35 cellular contexts compared by ENCODE assay signal in the genomic region with DNA sequence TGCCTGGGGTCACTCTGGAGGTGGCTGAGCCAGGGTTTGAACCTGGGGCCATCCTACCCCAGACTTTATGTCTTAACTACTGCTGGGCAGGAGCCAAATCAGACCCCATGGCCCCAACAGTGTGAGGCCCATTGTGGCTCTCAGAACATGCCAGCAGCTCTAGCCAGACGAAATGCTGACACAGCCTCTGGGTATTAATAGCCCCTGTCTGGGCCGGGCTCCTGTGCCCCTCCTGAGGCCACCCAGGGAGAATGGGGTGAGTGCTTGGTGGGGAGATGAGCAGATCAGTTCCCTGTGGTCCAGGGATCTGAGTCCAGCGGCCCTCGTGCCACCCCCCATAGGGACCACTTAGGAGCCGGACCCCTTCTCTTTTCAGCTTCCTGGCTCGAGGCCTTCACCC. TPM values are rescaled to one million over a fixed set of nuclear protein-coding genes. Genes with fewer than 3 reads are reported as not detected.
"Had no signal": no experiment of that assay in that cellular context is flagged by ENCODE, and none has a peak within 500 bp of the region (broad histone marks: within the 10 kb centered on the region; RNA-seq: fewer than 3 reads in every experiment).

No MANE protein-coding gene starts in this region.

- H3K27ac ChIP-seq: ascending aorta, body of pancreas, breast epithelium, VCaP had no signal

- H3K27me3 ChIP-seq: ascending aorta had no signal

- H3K4me3 Mint-ChIP-seq: activated B cell treated with CpG ODN at 0.5 μM for 24 hours; activated CD4-positive, alpha-beta memory T cell treated with anti-CD3 and anti-CD28 coated beads for 36 hours; activated CD8-positive, alpha-beta memory T cell treated with anti-CD3 and anti-CD28 coated beads, Interleukin-2, amount 10 ng/mL, durations not matched to agents 7 days and 5 days; activated naive CD8-positive, alpha-beta T cell treated with anti-CD3 and anti-CD28 coated beads for 36 hours; activated T-cell treated with anti-CD3 and anti-CD28 coated beads, Interleukin-2, amount 50 U/mL, for 72 hours; activated T-helper 17 cell treated with anti-CD3 and anti-CD28 coated beads, Interleukin-2, amount 50 U/mL, for 72 hours had no signal

- H3K4me1 ChIP-seq: breast epithelium had no signal

- H3K9me3 Mint-ChIP-seq: activated B cell treated with CpG ODN at 0.5 μM for 24 hours; activated CD4-positive, alpha-beta memory T cell treated with anti-CD3 and anti-CD28 coated beads for 36 hours; activated naive CD8-positive, alpha-beta T cell treated with anti-CD3 and anti-CD28 coated beads for 36 hours; activated T-cell treated with anti-CD3 and anti-CD28 coated beads, Interleukin-2, amount 50 U/mL, for 72 hours; activated T-helper 17 cell treated with anti-CD3 and anti-CD28 coated beads, Interleukin-2, amount 50 U/mL, for 72 hours had no signal

- H3K4me3 ChIP-seq: ascending aorta, body of pancreas, breast epithelium, K562 had no signal

- DNase-seq: activated B cell treated with CpG ODN at 0.5 μM for 24 hours; activated CD4-positive, alpha-beta memory T cell treated with anti-CD3 and anti-CD28 coated beads for 36 hours; activated CD4-positive, alpha-beta T cell treated with anti-CD3 and anti-CD28 coated beads for 4 hours; activated CD4-positive, alpha-beta T cell treated with anti-CD3 and anti-CD28 coated beads, Interleukin-2, amount 50 U/mL, for 1 hour; activated CD4-positive, CD25-positive, alpha-beta regulatory T cell treated with anti-CD3 and anti-CD28 coated beads, Interleukin-2, amount 50 U/mL, for 72 hours; activated CD8-positive, alpha-beta memory T cell treated with anti-CD3 and anti-CD28 coated beads for 24 hours; activated CD8-positive, alpha-beta memory T cell treated with anti-CD3 and anti-CD28 coated beads, Interleukin-2, amount 10 ng/mL, durations not matched to agents 7 days and 5 days; activated CD8-positive, alpha-beta memory T cell treated with anti-CD3 and anti-CD28 coated beads, Interleukin-2, amount 50 U/mL, for 48 hours; activated effector memory CD4-positive, alpha-beta T cell treated with anti-CD3 and anti-CD28 coated beads, Interleukin-2, amount 50 U/mL, for 16 hours; activated naive CD4-positive, alpha-beta T cell; activated naive CD4-positive, alpha-beta T cell treated with anti-CD3 and anti-CD28 coated beads, Interleukin-2, amount 50 U/mL, for 16 hours; activated naive CD8-positive, alpha-beta T cell treated with anti-CD3 and anti-CD28 coated beads for 36 hours; activated T-cell treated with anti-CD3 and anti-CD28 coated beads, Interleukin-2, amount 50 U/mL, for 72 hours; amygdala; body of pancreas; central memory CD4-positive, alpha-beta T cell; Karpas-422; NCI-H1105; NCI-H1436; NCI-H1694; NCI-H1930; NCI-H2081 treated with DMSO at 0.1 percent for 48 hours; NCI-H226; NCI-H524 treated with DMSO at 0.1 percent for 48 hours; SW 1271; T-helper 1 cell; T-helper 2 cell; T-helper 9 cell had no signal

- H3K27ac Mint-ChIP-seq: activated B cell treated with CpG ODN at 0.5 μM for 24 hours; activated CD4-positive, alpha-beta memory T cell treated with anti-CD3 and anti-CD28 coated beads for 36 hours; activated CD8-positive, alpha-beta memory T cell treated with anti-CD3 and anti-CD28 coated beads, Interleukin-2, amount 10 ng/mL, durations not matched to agents 7 days and 5 days; activated naive CD8-positive, alpha-beta T cell treated with anti-CD3 and anti-CD28 coated beads for 36 hours; activated T-cell treated with anti-CD3 and anti-CD28 coated beads, Interleukin-2, amount 50 U/mL, for 72 hours; activated T-helper 17 cell treated with anti-CD3 and anti-CD28 coated beads, Interleukin-2, amount 50 U/mL, for 72 hours had no signal

- H3K36me3 Mint-ChIP-seq: activated CD4-positive, alpha-beta memory T cell treated with anti-CD3 and anti-CD28 coated beads for 36 hours; activated CD8-positive, alpha-beta memory T cell treated with anti-CD3 and anti-CD28 coated beads, Interleukin-2, amount 10 ng/mL, durations not matched to agents 7 days and 5 days; activated naive CD8-positive, alpha-beta T cell treated with anti-CD3 and anti-CD28 coated beads for 36 hours had no signal

- H3K36me3 ChIP-seq: ascending aorta, breast epithelium had no signal

- ATAC-seq: activated CD8-positive, alpha-beta memory T cell treated with anti-CD3 and anti-CD28 coated beads, Interleukin-2, amount 10 ng/mL, durations not matched to agents 7 days and 5 days; activated T-cell treated with anti-CD3 and anti-CD28 coated beads, Interleukin-2, amount 50 U/mL, for 72 hours; activated T-helper 17 cell treated with anti-CD3 and anti-CD28 coated beads, Interleukin-2, amount 50 U/mL, for 72 hours; body of pancreas; K562; Panc1 had no signal

- H3K9me3 ChIP-seq: ascending aorta, body of pancreas, breast epithelium had no signal

RNA-seq across cellular contexts. Expression of gene PLPP7, which starts 2.2 kb away (rescaled TPM):
- total RNA-seq: activated CD4-positive, alpha-beta memory T cell treated with anti-CD3 and anti-CD28 coated beads for 36 hours; activated CD8-positive, alpha-beta memory T cell treated with anti-CD3 and anti-CD28 coated beads, Interleukin-2, amount 10 ng/mL, durations not matched to agents 7 days and 5 days; activated T-helper 17 cell treated with anti-CD3 and anti-CD28 coated beads, Interleukin-2, amount 50 U/mL, for 72 hours; MCF 10A had no signal
